In genomic region chr1:67648582-67649326, GRCh38 we compare ENCODE assay signal across 24 cellular contexts. TPM values are rescaled to one million over a fixed set of nuclear protein-coding genes. Genes with fewer than 3 reads are reported as not detected.
DNase-seq lines count a peak whose midpoint lies in the region; ATAC-seq and TF ChIP-seq lines count a peak whose summit lies in the region.
"Had no signal": no experiment of that assay in that cellular context is flagged by ENCODE, and none has a peak within 500 bp of the region (broad histone marks: within the 10 kb centered on the region; RNA-seq: fewer than 3 reads in every experiment).

No MANE protein-coding gene starts in this region.

- intact Hi-C loops in HCT116 (cut with micrococcal nuclease) = no loop called here
- intact Hi-C loops in OCI-LY7 (cut with micrococcal nuclease; ENCODE audit: unreplicated experiment) = no loop called here
- intact Hi-C loops in colonic mucosa (cut with DNase I) = no loop called here

- RAD21 ChIA-PET in HCT116 (lab: Charles Lee; ENCODE audit: low non-redundant PET in 1 of 2, low total read pairs in 2 of 2, uncharacterized antibody in 2 of 2, unreplicated experiment in 2 of 2) = no interaction called here

- H2AFZ ChIP-seq in HCT116 (ENCODE audit: low read depth, low read length, poor library complexity, severe bottlenecking) (no peak overlapping the region), OCI-LY7 (ENCODE audit: low read length) (no peak overlapping the region)

- H3K4me3 ChIP-seq in HCT116 (replicated peaks in 1 of 2; ENCODE audit: low read depth in 1 of 2, low read length in 2 of 2) (no peak overlapping the region), OCI-LY7 (ENCODE audit: low read depth, low read length, poor library complexity, severe bottlenecking) (no peak overlapping the region), epithelial cell of proximal tubule (ENCODE audit: low read depth, low read length) (no peak overlapping the region), colonic mucosa (no peak overlapping the region)
- H3K4me3 ChIP-seq: Peyer's patch, upper lobe of left lung had no signal

- H3K9me3 ChIP-seq in HCT116 (ENCODE audit: control insufficient read depth in 1 of 2, insufficient read depth in 1 of 2, low read depth in 1 of 2, low read length in 2 of 2) (no peaks in the 10 kb centered on the region), OCI-LY7 (ENCODE audit: low read length) (no peaks in the 10 kb centered on the region), colonic mucosa (no peaks in the 10 kb centered on the region)
- H3K9me3 ChIP-seq: Peyer's patch, upper lobe of left lung had no signal

- ATAC-seq in HCT116 = peak; percentile 68; the same call in 1 of the 2 replicates
- no peak for ATAC-seq in GM19035 (IDR thresholded peaks at IDR 0.05; ENCODE audit: unreplicated experiment)
- ATAC-seq in HG02938 (IDR thresholded peaks at IDR 0.05; ENCODE audit: unreplicated experiment) = no peak
- ATAC-seq: sciatic nerve; stimulated activated effector memory CD8-positive, alpha-beta T cell treated with anti-CD3 and anti-CD28 coated beads, Interleukin-12 subunit alpha, Interleukin-12 subunit beta, amount 100 ng/mL, for 72 hours had no signal

- TF ChIP-seq RAD21 in HCT116 (IDR thresholded peaks at IDR 0.05; ENCODE audit: low read depth) = peak; percentile 38

- H4K20me1 ChIP-seq in HCT116 (ENCODE audit: insufficient read depth) (no peaks in the 10 kb centered on the region), OCI-LY7 (ENCODE audit: insufficient read depth, low read length) (no peaks in the 10 kb centered on the region)

- BruUV-seq in HCT116 (replicated peaks; lab: Mats Ljungman, UMichigan) = no TSS peak
- BruUV-seq in OCI-LY7 (replicated peaks; lab: Mats Ljungman, UMichigan) = no TSS peak

- H3K79me2 ChIP-seq in HCT116 (ENCODE audit: insufficient read depth, low read length) (no peaks in the 10 kb centered on the region), OCI-LY7 (ENCODE audit: insufficient read depth, low read depth, low read length) (no peaks in the 10 kb centered on the region)

- DNase-seq in HCT116 (ENCODE audit: low read depth, low spot score) (no peak), OCI-LY7 (ENCODE audit: low spot score) (no peak), epithelial cell of proximal tubule (ENCODE audit: low read depth) (no peak), putamen (ENCODE audit: low spot score) (peak; percentile 34), colonic mucosa (no peak)
- DNase-seq: activated CD4-positive, alpha-beta memory T cell treated with anti-CD3 and anti-CD28 coated beads for 36 hours; activated CD8-positive, alpha-beta memory T cell treated with anti-CD3 and anti-CD28 coated beads, Interleukin-2, amount 50 U/mL, for 4 hours; activated naive CD4-positive, alpha-beta T cell treated with anti-CD3 and anti-CD28 coated beads, Interleukin-2, amount 50 U/mL, for 16 hours; amniotic stem cell; brain microvascular endothelial cell; Calu3; NCI-H1694 treated with DMSO at 0.1 percent for 48 hours; NCI-H510A; Peyer's patch; SIG-M5; stimulated activated CD4-positive, alpha-beta T cell treated with anti-CD3 and anti-CD28 coated beads, Interleukin-12 subunit alpha, Interleukin-12 subunit beta, amount 100 ng/mL, for 4 hours; stimulated activated CD4-positive, alpha-beta T cell treated with anti-CD3 and anti-CD28 coated beads, Interleukin-4, amount 100 ng/mL, for 24 hours; substantia nigra; SW 1271; upper lobe of left lung had no signal

- H3K27ac ChIP-seq in HCT116 (ENCODE audit: low read depth, low read length) (no peak overlapping the region), OCI-LY7 (ENCODE audit: low read depth, low read length, poor library complexity, severe bottlenecking) (no peak overlapping the region), colonic mucosa (no peak overlapping the region)
- H3K27ac ChIP-seq: brain microvascular endothelial cell, Peyer's patch, upper lobe of left lung had no signal

- H3K4me1 ChIP-seq in HCT116 (ENCODE audit: control insufficient read depth in 1 of 2, insufficient read depth in 2 of 2, low read length in 2 of 2) (no peaks in the 10 kb centered on the region), OCI-LY7 (ENCODE audit: insufficient read depth, low read length, poor library complexity, severe bottlenecking) (no peaks in the 10 kb centered on the region), colonic mucosa (peaks cover 6% of the 10 kb centered on the region)

- TF ChIP-seq CTCF in HCT116 (IDR thresholded peaks at IDR 0.05 in 2 of 3, conservative IDR thresholded peaks at IDR 0.05 in 1 of 3; ENCODE audit: borderline replicate concordance in 1 of 3, insufficient read depth in 1 of 3, low read depth in 2 of 3, low read length in 2 of 3) (peak in 1 of 3 experiments; percentile 39; a peak in 2 of 6 replicates), OCI-LY7 (conservative IDR thresholded peaks at IDR 0.05; ENCODE audit: low read length) (0 out of 2 replicates have a peak, but pooled peaks have one; percentile 12), epithelial cell of proximal tubule (conservative IDR thresholded peaks at IDR 0.05; ENCODE audit: low read depth, low read length) (peak; percentile 14), colonic mucosa (IDR thresholded peaks at IDR 0.05) (no peak)

- CTCF ChIA-PET in HCT116 (lab: Charles Lee) (no interaction called here), OCI-LY7 (lab: Charles Lee; ENCODE audit: unreplicated experiment) (no interaction called here)

- TF ChIP-seq POLR2A in HCT116 (IDR thresholded peaks at IDR 0.05; ENCODE audit: borderline replicate concordance, extremely low read depth, insufficient read depth, insufficient read length) = no peak

- H3K36me3 ChIP-seq in HCT116 (ENCODE audit: control insufficient read depth in 1 of 2, insufficient read depth in 2 of 2, low read length in 2 of 2) (no peaks in the 10 kb centered on the region), OCI-LY7 (ENCODE audit: insufficient read depth, low read length) (no peaks in the 10 kb centered on the region), colonic mucosa (no peaks in the 10 kb centered on the region)
- H3K36me3 ChIP-seq: brain microvascular endothelial cell, Peyer's patch, upper lobe of left lung had no signal

- no peaks in the 10 kb centered on the region for H3K9me2 ChIP-seq in HCT116 (ENCODE audit: insufficient read depth)
- H3K9me2 ChIP-seq in OCI-LY7 (ENCODE audit: insufficient read depth, low read length) = no peaks in the 10 kb centered on the region

- no peak overlapping the region for H3K4me2 ChIP-seq in HCT116 (ENCODE audit: low read length)
- no peak overlapping the region for H3K4me2 ChIP-seq in OCI-LY7 (ENCODE audit: low read length)

- H3K27me3 ChIP-seq in HCT116 (ENCODE audit: insufficient read depth, low read length) (no peaks in the 10 kb centered on the region), colonic mucosa (no peaks in the 10 kb centered on the region)
- H3K27me3 ChIP-seq: brain microvascular endothelial cell, Peyer's patch, upper lobe of left lung had no signal

- no peak overlapping the region for H3K9ac ChIP-seq in HCT116 (ENCODE audit: low read length)
- no peak overlapping the region for H3K9ac ChIP-seq in colonic mucosa (ENCODE audit: low read depth in 2 of 2, low read length in 2 of 2)

- POLR2A ChIA-PET in HCT116 (lab: Charles Lee) (no interaction called here), OCI-LY7 (lab: Charles Lee) (no interaction called here)

TF ChIP-seq in HCT116, 20 proteins besides CTCF, POLR2A, EP300 and RAD21:
- TF ChIP-seq JUND (IDR thresholded peaks at IDR 0.05) (no peak), YY1 (IDR thresholded peaks at IDR 0.05; ENCODE audit: extremely low read depth, insufficient replicate concordance, low read depth, low read length) (no peak), SP1 (IDR thresholded peaks at IDR 0.05; ENCODE audit: low read depth) (no peak), ELF1 (IDR thresholded peaks at IDR 0.05; ENCODE audit: borderline replicate concordance, low read depth) (no peak), FOSL1 (IDR thresholded peaks at IDR 0.05; ENCODE audit: low read depth) (no peak), TCF7L2 (IDR thresholded peaks at IDR 0.05; ENCODE audit: borderline replicate concordance, extremely low read depth, insufficient read depth, insufficient read length) (no peak), CEBPB (IDR thresholded peaks at IDR 0.05; ENCODE audit: low read depth) (no peak), EZH2 (IDR thresholded peaks at IDR 0.05) (no peak), EGR1 (IDR thresholded peaks at IDR 0.05; ENCODE audit: low read depth) (no peak), ATF3 (IDR thresholded peaks at IDR 0.05) (no peak), SIN3A (IDR thresholded peaks at IDR 0.05; ENCODE audit: low read depth) (no peak), EZH2phosphoT487 (IDR thresholded peaks at IDR 0.05; ENCODE audit: borderline replicate concordance) (no peak)
- TF ChIP-seq, protein P1, sequence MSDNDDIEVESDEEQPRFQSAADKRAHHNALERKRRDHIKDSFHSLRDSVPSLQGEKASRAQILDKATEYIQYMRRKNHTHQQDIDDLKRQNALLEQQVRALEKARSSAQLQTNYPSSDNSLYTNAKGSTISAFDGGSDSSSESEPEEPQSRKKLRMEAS (IDR thresholded peaks at IDR 0.05) = no peak

RNA-seq across cellular contexts. Expression of gene GADD45A, which starts 36.2 kb away (rescaled TPM):
- total RNA-seq in HCT116 (2021; ENCODE audit: unreplicated experiment) = 105 TPM
- polyA plus RNA-seq in HCT116 (2012) = 158 and 173 TPM in 2 replicates
- 46.8 and 60.7 TPM in 2 replicates for total RNA-seq in OCI-LY7 (2014; rRNA removed; shearing (Covaris generic))
- total RNA-seq in OCI-LY7 (2022) = 48.6 and 54.9 TPM in 2 replicates
- total RNA-seq in epithelial cell of proximal tubule = 67.3 and 151 TPM in 2 replicates
- total RNA-seq in colonic mucosa = 10 to 100 TPM; 29.0 to 29.4 TPM
